Comparison of ENCODE assay signal across 8 cellular contexts in genomic region chr21:43789276-43790052, GRCh38. TPM values are rescaled to one million over a fixed set of nuclear protein-coding genes. Genes with fewer than 3 reads are reported as not detected.
DNase-seq lines count a peak whose midpoint lies in the region; ATAC-seq and TF ChIP-seq lines count a peak whose summit lies in the region.

RRP1 (plus strand) TSS chr21:43789577; CDS start chr21:43789630, 53 bp downstream.

- intact Hi-C loops in heart right ventricle (cut with DNase I), result loop anchor here in 3 of 10 donors (5.0 to 10.0 kb wide), 2 partner anchors 47 to 65 kb away; no protein-coding TSS in a partner anchor
- intact Hi-C loops in upper lobe of right lung (cut with DNase I), result no loop called here

- H3K9me3 Mint-ChIP-seq in progenitor cell of endocrine pancreas (ENCODE audit: low read depth), result no peaks in the 10 kb centered on the region

- H3K4me3 ChIP-seq in heart right ventricle (peak within 1 kb of the TSS; percentile 73 to 97 (median 92)), upper lobe of right lung (peak within 1 kb of the TSS; percentile 93)

- H3K27ac ChIP-seq in heart right ventricle (peak within 1 kb of the TSS; percentile 53 to 95 (median 86)), upper lobe of right lung (peak within 1 kb of the TSS; percentile 76)

- H3K4me1 Mint-ChIP-seq in progenitor cell of endocrine pancreas (ENCODE audit: low read depth), result peaks cover 7% of the 10 kb centered on the region

- H3K36me3 Mint-ChIP-seq in progenitor cell of endocrine pancreas (ENCODE audit: insufficient read depth), result peaks cover 3% of the 10 kb centered on the region

- DNase-seq in GM13976 (ENCODE audit: low spot score), result peak; percentile 99
- DNase-seq in NCI-H146 treated with DMSO at 0.1 percent for 48 hours (lab: John Stamatoyannopoulos, UW; ENCODE audit: unreplicated experiment), result peak; percentile 35
- DNase-seq in T-helper 1 cell, result peak; percentile 88 to 95 (median 88)
- peak; percentile 68 for DNase-seq in amniotic epithelial cell (ENCODE audit: low read depth)
- peak; percentile 84 to 94 for DNase-seq in heart right ventricle
- peak; percentile 96 for DNase-seq in progenitor cell of endocrine pancreas (ENCODE audit: low spot score, unreplicated experiment)
- peak; percentile 95 for DNase-seq in upper lobe of right lung

- peak within 1 kb of the TSS; percentile 97 for H3K27ac Mint-ChIP-seq in progenitor cell of endocrine pancreas

- H3K27me3 Mint-ChIP-seq in progenitor cell of endocrine pancreas, result no peaks in the 10 kb centered on the region

- 0% methylated on average over 76 to 84 of the region's 84 CpGs for WGBS in heart right ventricle, 2 donors

- peak within 1 kb of the TSS; percentile 84 for H3K4me3 Mint-ChIP-seq in progenitor cell of endocrine pancreas (ENCODE audit: low read depth)

- peaks cover 0 to 38% (median 24%) of the 10 kb centered on the region in 9 donors for H3K36me3 ChIP-seq in heart right ventricle
- H3K36me3 ChIP-seq in upper lobe of right lung, result peaks cover 31% of the 10 kb centered on the region

- H3K9me3 ChIP-seq in heart right ventricle, result no peaks in the 10 kb centered on the region
- H3K9me3 ChIP-seq in upper lobe of right lung, result no peaks in the 10 kb centered on the region

- TF ChIP-seq CTCF in GM13976 (IDR thresholded peaks at IDR 0.05; ENCODE audit: borderline replicate concordance, control extremely low read depth, extremely low read depth, insufficient read depth, missing control alignments) (peak; percentile 100), heart right ventricle (IDR thresholded peaks at IDR 0.05) (peak in 8 of 9 donors; percentile 97 to 100 (median 100)), progenitor cell of endocrine pancreas (IDR thresholded peaks at IDR 0.05; ENCODE audit: unreplicated experiment) (peak; percentile 98), upper lobe of right lung (IDR thresholded peaks at IDR 0.05) (peak; percentile 96)

- in situ Hi-C loops in GM13976 (cut with MboI; ENCODE audit: low sequenced_read_pairs, unreplicated experiment), result no loop called here

- H3K27me3 ChIP-seq in heart right ventricle, result no peaks in the 10 kb centered on the region
- no peaks in the 10 kb centered on the region for H3K27me3 ChIP-seq in upper lobe of right lung

- peak; percentile 83 for ATAC-seq in HG02870 (IDR thresholded peaks at IDR 0.05; ENCODE audit: unreplicated experiment)
- peak; percentile 95 to 98 (median 95) for ATAC-seq in heart right ventricle
- peak; percentile 98 for ATAC-seq in upper lobe of right lung

- H3K4me1 ChIP-seq in heart right ventricle, result peaks cover 6 to 22% (median 19%) of the 10 kb centered on the region in 9 donors
- peaks cover 18% of the 10 kb centered on the region for H3K4me1 ChIP-seq in upper lobe of right lung

RNA-seq across cellular contexts. Expression of gene RRP1, which starts in this region (rescaled TPM):
- total RNA-seq in heart right ventricle (10 to 100 TPM in 3 of 10 donors, 1 to 10 TPM in 7; 6.3 to 13.9 (median 9.3) TPM), progenitor cell of endocrine pancreas (30.9 and 32.6 TPM in 2 replicates), upper lobe of right lung (19.0 TPM)
- polyA plus RNA-seq in heart right ventricle, result 10 to 100 TPM in 1 of 2 donors, 1 to 10 TPM in 1; 7.2 to 10.7 TPM

Comparison
In these comparisons a context has a peak if more than half of its experiments do, and no peak if none do; other contexts are left out.
1. Peak in every context shown above with its lines: DNase-seq, ATAC-seq, H3K4me3 ChIP-seq and H3K27ac ChIP-seq.
2. DNase-seq: peak in every context shown above with its lines; median percentile 99 in GM13976; 96 in progenitor cell of endocrine pancreas; 95 in upper lobe of right lung; 89 in heart right ventricle; 88 in T-helper 1 cell; 68 in amniotic epithelial cell; 35 in NCI-H146 treated with DMSO at 0.1 percent for 48 hours.